Comparison of ENCODE assay signal across 22 cellular contexts in the genomic region with DNA sequence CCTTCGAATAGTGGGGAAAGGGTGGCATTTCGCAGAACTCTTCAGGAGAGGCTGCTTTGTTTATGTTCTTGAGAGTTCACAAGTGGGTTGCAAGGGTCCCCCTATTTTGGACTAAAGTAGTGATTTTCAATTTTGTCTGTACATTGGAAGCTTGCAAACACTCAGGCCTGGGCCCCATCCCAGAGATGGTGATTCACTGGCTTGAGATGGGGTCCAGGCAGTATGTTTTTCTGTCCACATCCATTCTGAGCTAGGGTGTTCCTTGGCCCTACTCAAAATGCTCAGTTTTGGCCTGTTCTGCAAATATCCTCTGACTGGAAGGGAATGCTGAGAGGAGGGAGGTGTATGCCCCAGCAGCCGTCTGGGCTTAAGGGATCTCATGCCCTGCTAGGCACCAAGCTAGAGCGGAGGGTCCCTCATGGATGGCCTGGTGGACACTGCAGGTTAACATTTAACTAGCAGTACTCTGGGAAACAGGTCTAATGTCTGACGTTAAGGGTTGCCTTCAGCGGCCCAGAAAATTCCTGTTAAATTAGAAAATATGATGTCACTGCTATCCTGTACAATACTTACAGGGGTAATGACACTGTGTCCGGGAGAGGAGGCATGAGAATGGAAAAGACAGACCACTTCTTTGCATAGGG.
"Had no signal": no experiment of that assay in that cellular context is flagged by ENCODE, and none has a peak within 500 bp of the region (broad histone marks: within the 10 kb centered on the region; RNA-seq: fewer than 3 reads in every experiment).

No MANE protein-coding gene starts in this region.

- ATAC-seq: activated T-cell treated with anti-CD3 and anti-CD28 coated beads, Interleukin-2, amount 50 U/mL, for 72 hours; naive thymus-derived CD8-positive, alpha-beta T cell; sciatic nerve; stimulated activated effector memory CD8-positive, alpha-beta T cell treated with anti-CD3 and anti-CD28 coated beads, Interleukin-12 subunit alpha, Interleukin-12 subunit beta, amount 100 ng/mL, for 72 hours; stimulated activated naive CD8-positive, alpha-beta T cell treated with anti-CD3 and anti-CD28 coated beads, Interleukin-15, amount 100 ng/mL, for 72 hours had no signal

- DNase-seq: activated CD4-positive, alpha-beta T cell treated with anti-CD3 and anti-CD28 coated beads for 4 hours; activated CD4-positive, alpha-beta T cell treated with anti-CD3 and anti-CD28 coated beads, Interleukin-2, amount 50 U/mL, for 48 hours; activated CD4-positive, CD25-positive, alpha-beta regulatory T cell; activated effector memory CD4-positive, alpha-beta T cell treated with Interleukin-2 at 50 U/mL for 16 hours; activated naive CD4-positive, alpha-beta T cell treated with anti-CD3 and anti-CD28 coated beads for 36 hours; activated T-cell treated with anti-CD3 and anti-CD28 coated beads, Interleukin-2, amount 50 U/mL, for 72 hours; amygdala; cerebellar nuclear complex; foreskin melanocyte; kidney; left ventricle myocardium inferior; naive thymus-derived CD8-positive, alpha-beta T cell; ovary; small intestine; stimulated activated CD4-positive, alpha-beta T cell treated with anti-CD3 and anti-CD28 coated beads, Interleukin-2, amount 100 ng/mL, for 24 hours; stimulated activated naive CD8-positive, alpha-beta T cell treated with anti-CD3 and anti-CD28 coated beads, Interleukin-15, amount 100 ng/mL, for 72 hours; T1000 had no signal

- H3K9me3 ChIP-seq: left ventricle myocardium inferior, ovary, tibial artery had no signal

- H3K4me3 Mint-ChIP-seq: activated naive CD4-positive, alpha-beta T cell treated with anti-CD3 and anti-CD28 coated beads for 36 hours; activated T-cell treated with anti-CD3 and anti-CD28 coated beads, Interleukin-2, amount 50 U/mL, for 72 hours; mesothelial cell of epicardium; naive thymus-derived CD8-positive, alpha-beta T cell; stimulated activated effector memory CD8-positive, alpha-beta T cell treated with anti-CD3 and anti-CD28 coated beads, Interleukin-12 subunit alpha, Interleukin-12 subunit beta, amount 100 ng/mL, for 72 hours; stimulated activated naive CD8-positive, alpha-beta T cell treated with anti-CD3 and anti-CD28 coated beads, Interleukin-15, amount 100 ng/mL, for 72 hours; T-helper 1 cell treated with Interleukin-12 subunit alpha and Interleukin-12 subunit beta and Interleukin-4 antibody, amounts not matched to agents 30 μg/mL and 1 μg/mL, for 36 hours had no signal

- H3K27me3 ChIP-seq: ovary had no signal

- H3K27ac ChIP-seq: left ventricle myocardium inferior, ovary, tibial artery had no signal

- H3K36me3 Mint-ChIP-seq: mesothelial cell of epicardium; naive thymus-derived CD8-positive, alpha-beta T cell; stimulated activated effector memory CD8-positive, alpha-beta T cell treated with anti-CD3 and anti-CD28 coated beads, Interleukin-12 subunit alpha, Interleukin-12 subunit beta, amount 100 ng/mL, for 72 hours had no signal

- H3K4me1 Mint-ChIP-seq: stimulated activated effector memory CD8-positive, alpha-beta T cell treated with anti-CD3 and anti-CD28 coated beads, Interleukin-12 subunit alpha, Interleukin-12 subunit beta, amount 100 ng/mL, for 72 hours had no signal

- H3K4me3 ChIP-seq: left ventricle myocardium inferior, ovary, tibial artery had no signal

- H3K36me3 ChIP-seq: left ventricle myocardium inferior, ovary, tibial artery had no signal

- H3K9me3 Mint-ChIP-seq: activated naive CD4-positive, alpha-beta T cell treated with anti-CD3 and anti-CD28 coated beads for 36 hours; activated T-cell treated with anti-CD3 and anti-CD28 coated beads, Interleukin-2, amount 50 U/mL, for 72 hours; mesothelial cell of epicardium; naive thymus-derived CD8-positive, alpha-beta T cell; stimulated activated effector memory CD8-positive, alpha-beta T cell treated with anti-CD3 and anti-CD28 coated beads, Interleukin-12 subunit alpha, Interleukin-12 subunit beta, amount 100 ng/mL, for 72 hours; stimulated activated naive CD8-positive, alpha-beta T cell treated with anti-CD3 and anti-CD28 coated beads, Interleukin-15, amount 100 ng/mL, for 72 hours; T-helper 1 cell treated with Interleukin-12 subunit alpha and Interleukin-12 subunit beta and Interleukin-4 antibody, amounts not matched to agents 30 μg/mL and 1 μg/mL, for 36 hours had no signal

- H3K4me1 ChIP-seq: left ventricle myocardium inferior, tibial artery had no signal

- H3K27ac Mint-ChIP-seq: activated naive CD4-positive, alpha-beta T cell treated with anti-CD3 and anti-CD28 coated beads for 36 hours; activated T-cell treated with anti-CD3 and anti-CD28 coated beads, Interleukin-2, amount 50 U/mL, for 72 hours; mesothelial cell of epicardium; stimulated activated effector memory CD8-positive, alpha-beta T cell treated with anti-CD3 and anti-CD28 coated beads, Interleukin-12 subunit alpha, Interleukin-12 subunit beta, amount 100 ng/mL, for 72 hours; stimulated activated naive CD8-positive, alpha-beta T cell treated with anti-CD3 and anti-CD28 coated beads, Interleukin-15, amount 100 ng/mL, for 72 hours; T-helper 1 cell treated with Interleukin-12 subunit alpha and Interleukin-12 subunit beta and Interleukin-4 antibody, amounts not matched to agents 30 μg/mL and 1 μg/mL, for 36 hours had no signal
